28 cellular contexts compared by ENCODE assay signal in genomic region chr10:23974886-23975830, GRCh38.
"Had no signal": no experiment of that assay in that cellular context is flagged by ENCODE, and none has a peak within 500 bp of the region (broad histone marks: within the 10 kb centered on the region; RNA-seq: fewer than 3 reads in every experiment).

No MANE protein-coding gene starts in this region.

- DNase-seq: activated CD4-positive, alpha-beta T cell treated with anti-CD3 and anti-CD28 coated beads for 36 hours; activated CD4-positive, CD25-positive, alpha-beta regulatory T cell; activated CD8-positive, alpha-beta memory T cell treated with anti-CD3 and anti-CD28 coated beads, Interleukin-2, amount 10 ng/mL, durations not matched to agents 7 days and 5 days; activated CD8-positive, alpha-beta T cell treated with anti-CD3 and anti-CD28 coated beads, Interleukin-2, amount 10 ng/mL, durations not matched to agents 7 days and 5 days; activated naive CD4-positive, alpha-beta T cell; activated T-cell treated with anti-CD3 and anti-CD28 coated beads, Interleukin-2, amount 50 U/mL, for 72 hours; dorsolateral prefrontal cortex; effector memory CD8-positive, alpha-beta T cell; foreskin fibroblast; head of caudate nucleus; hypothalamus; immature natural killer cell; kidney; left lung; nucleus accumbens; pancreas; right lobe of liver; stimulated activated CD4-positive, alpha-beta T cell treated with anti-CD3 and anti-CD28 coated beads, Interleukin-4, amount 100 ng/mL, for 4 hours; stimulated activated CD8-positive, alpha-beta memory T cell treated with anti-CD3 and anti-CD28 coated beads, Interleukin-4, amount 100 ng/mL, for 48 hours; stimulated activated naive CD8-positive, alpha-beta T cell treated with anti-CD3 and anti-CD28 coated beads, Interleukin-15, amount 100 ng/mL, for 72 hours; substantia nigra; T-cell; uterus had no signal

- H3K36me3 Mint-ChIP-seq: activated CD8-positive, alpha-beta memory T cell treated with anti-CD3 and anti-CD28 coated beads, Interleukin-2, amount 10 ng/mL, durations not matched to agents 7 days and 5 days; activated naive CD4-positive, alpha-beta T cell treated with anti-CD3 and anti-CD28 coated beads, Interleukin-2, amount 50 U/mL, for 72 hours; immature natural killer cell; stimulated activated memory B cell treated with anti-CD40 and anti-IgM and Interleukin-4, amounts not matched to agents 10 μg/mL and 1 μg/mL and 100 μg/mL, for 72 hours; T-cell; type B pancreatic cell had no signal

- H3K4me3 Mint-ChIP-seq: activated CD4-positive, alpha-beta T cell treated with anti-CD3 and anti-CD28 coated beads for 36 hours; activated CD8-positive, alpha-beta memory T cell treated with anti-CD3 and anti-CD28 coated beads, Interleukin-2, amount 10 ng/mL, durations not matched to agents 7 days and 5 days; activated CD8-positive, alpha-beta T cell treated with anti-CD3 and anti-CD28 coated beads, Interleukin-2, amount 10 ng/mL, durations not matched to agents 7 days and 5 days; activated T-cell treated with anti-CD3 and anti-CD28 coated beads, Interleukin-2, amount 50 U/mL, for 72 hours; effector memory CD8-positive, alpha-beta T cell; immature natural killer cell; stimulated activated memory B cell treated with anti-CD40 and anti-IgM and Interleukin-4, amounts not matched to agents 10 μg/mL and 1 μg/mL and 100 μg/mL, for 72 hours; stimulated activated naive CD8-positive, alpha-beta T cell treated with anti-CD3 and anti-CD28 coated beads, Interleukin-15, amount 100 ng/mL, for 72 hours; T-cell; type B pancreatic cell had no signal

- H3K4me3 ChIP-seq: dorsolateral prefrontal cortex, left lung, lung, pancreas, right lobe of liver, skin epidermis, uterus had no signal

- H3K27me3 ChIP-seq: left lung, pancreas, right lobe of liver, uterus had no signal

- H3K27me3 Mint-ChIP-seq: activated CD8-positive, alpha-beta memory T cell treated with anti-CD3 and anti-CD28 coated beads, Interleukin-2, amount 10 ng/mL, durations not matched to agents 7 days and 5 days; effector memory CD8-positive, alpha-beta T cell; stimulated activated memory B cell treated with anti-CD40 and anti-IgM and Interleukin-4, amounts not matched to agents 10 μg/mL and 1 μg/mL and 100 μg/mL, for 72 hours had no signal

- H3K27ac Mint-ChIP-seq: activated CD4-positive, alpha-beta T cell treated with anti-CD3 and anti-CD28 coated beads for 36 hours; activated CD8-positive, alpha-beta memory T cell treated with anti-CD3 and anti-CD28 coated beads, Interleukin-2, amount 10 ng/mL, durations not matched to agents 7 days and 5 days; activated CD8-positive, alpha-beta T cell treated with anti-CD3 and anti-CD28 coated beads, Interleukin-2, amount 10 ng/mL, durations not matched to agents 7 days and 5 days; activated naive CD4-positive, alpha-beta T cell treated with anti-CD3 and anti-CD28 coated beads, Interleukin-2, amount 50 U/mL, for 72 hours; activated T-cell treated with anti-CD3 and anti-CD28 coated beads, Interleukin-2, amount 50 U/mL, for 72 hours; effector memory CD8-positive, alpha-beta T cell; immature natural killer cell; stimulated activated memory B cell treated with anti-CD40 and anti-IgM and Interleukin-4, amounts not matched to agents 10 μg/mL and 1 μg/mL and 100 μg/mL, for 72 hours; stimulated activated naive CD8-positive, alpha-beta T cell treated with anti-CD3 and anti-CD28 coated beads, Interleukin-15, amount 100 ng/mL, for 72 hours; T-cell; type B pancreatic cell had no signal

- H3K4me1 Mint-ChIP-seq: activated CD4-positive, alpha-beta T cell treated with anti-CD3 and anti-CD28 coated beads for 36 hours; activated CD8-positive, alpha-beta memory T cell treated with anti-CD3 and anti-CD28 coated beads, Interleukin-2, amount 10 ng/mL, durations not matched to agents 7 days and 5 days; immature natural killer cell; stimulated activated memory B cell treated with anti-CD40 and anti-IgM and Interleukin-4, amounts not matched to agents 10 μg/mL and 1 μg/mL and 100 μg/mL, for 72 hours; stimulated activated naive CD8-positive, alpha-beta T cell treated with anti-CD3 and anti-CD28 coated beads, Interleukin-15, amount 100 ng/mL, for 72 hours; T-cell had no signal

- H3K27ac ChIP-seq: left lung, pancreas, right lobe of liver, skin epidermis, uterus had no signal

- H3K36me3 ChIP-seq: left lung, pancreas, right lobe of liver, uterus had no signal

- H3K4me1 ChIP-seq: left lung, right lobe of liver, uterus had no signal

- ATAC-seq: activated CD4-positive, alpha-beta T cell treated with anti-CD3 and anti-CD28 coated beads for 36 hours; activated CD8-positive, alpha-beta memory T cell treated with anti-CD3 and anti-CD28 coated beads, Interleukin-2, amount 10 ng/mL, durations not matched to agents 7 days and 5 days; activated CD8-positive, alpha-beta T cell treated with anti-CD3 and anti-CD28 coated beads, Interleukin-2, amount 10 ng/mL, durations not matched to agents 7 days and 5 days; activated naive CD4-positive, alpha-beta T cell treated with anti-CD3 and anti-CD28 coated beads, Interleukin-2, amount 50 U/mL, for 72 hours; activated T-cell treated with anti-CD3 and anti-CD28 coated beads, Interleukin-2, amount 50 U/mL, for 72 hours; effector memory CD8-positive, alpha-beta T cell; left lung; right lobe of liver; stimulated activated memory B cell treated with anti-CD40 and anti-IgM and Interleukin-4, amounts not matched to agents 10 μg/mL and 1 μg/mL and 100 μg/mL, for 72 hours; stimulated activated naive CD8-positive, alpha-beta T cell treated with anti-CD3 and anti-CD28 coated beads, Interleukin-15, amount 100 ng/mL, for 72 hours; T-cell had no signal

- H3K9me3 Mint-ChIP-seq: stimulated activated naive CD8-positive, alpha-beta T cell treated with anti-CD3 and anti-CD28 coated beads, Interleukin-15, amount 100 ng/mL, for 72 hours had no signal
